28 cellular contexts compared by ENCODE assay signal in genomic region chr3:29344986-29345385, GRCh38.
DNase-seq lines count a peak whose midpoint lies in the region; ATAC-seq and TF ChIP-seq lines count a peak whose summit lies in the region.
"Had no signal": no experiment of that assay in that cellular context is flagged by ENCODE, and none has a peak within 500 bp of the region (broad histone marks: within the 10 kb centered on the region; RNA-seq: fewer than 3 reads in every experiment).

No MANE protein-coding gene starts in this region.

- no peak overlapping the region for H2BK5ac ChIP-seq in mesendoderm (ENCODE audit: low read length)

- no peak overlapping the region for H2AK5ac ChIP-seq in mesendoderm (ENCODE audit: low read length)

- H3K9me3 Mint-ChIP-seq in chondrocyte (ENCODE audit: low read depth) (no peaks in the 10 kb centered on the region), osteocyte (ENCODE audit: unreplicated experiment) (no peaks in the 10 kb centered on the region)
- H3K9me3 Mint-ChIP-seq: CD8-positive, alpha-beta T cell; HFFc6; T-cell had no signal

- H2BK120ac ChIP-seq in mesendoderm (ENCODE audit: low read depth, low read length) = no peak overlapping the region

- H3K27me3 ChIP-seq in HUES6 (ENCODE audit: control insufficient read depth, insufficient read depth, low read length) = no peaks in the 10 kb centered on the region
- H3K27me3 ChIP-seq in mesendoderm (ENCODE audit: insufficient read depth, low read length, poor library complexity) = no peaks in the 10 kb centered on the region
- no peaks in the 10 kb centered on the region for H3K27me3 ChIP-seq in psoas muscle (ENCODE audit: insufficient read depth in 3 of 3, low read length in 2 of 3)

- no peaks in the 10 kb centered on the region for H3K79me1 ChIP-seq in mesendoderm (ENCODE audit: low read length)

- H3K4ac ChIP-seq in mesendoderm (ENCODE audit: low read depth, low read length) = no peak overlapping the region

- no peak overlapping the region for H3K4me3 ChIP-seq in HUES6 (ENCODE audit: low read depth, low read length)
- H3K4me3 ChIP-seq in mesendoderm (ENCODE audit: low read length) = no peak overlapping the region
- no peak overlapping the region for H3K4me3 ChIP-seq in psoas muscle
- H3K4me3 ChIP-seq: GM12878, HAP-1 had no signal

- DNase-seq in chondrocyte (ENCODE audit: low spot score) (no peak), mesendoderm (peak; percentile 37), osteocyte (ENCODE audit: extremely low spot score, unreplicated experiment) (no peak), psoas muscle (no peak), DMS79 treated with DMSO at 0.1 percent for 48 hours (lab: John Stamatoyannopoulos, UW) (no peak)
- DNase-seq: Caco-2; CD8-positive, alpha-beta T cell; EL; GDM1; HFFc6; NCI-H1092; NCI-H1417 treated with DMSO at 0.1 percent for 48 hours; NCI-H187 treated with DMSO at 0.1 percent for 48 hours; NCI-H2171 treated with DMSO at 0.1 percent for 48 hours; NCI-H524 treated with DMSO at 0.1 percent for 48 hours; NCI-H82; SHP77; T-cell had no signal

- H4K5ac ChIP-seq in mesendoderm (ENCODE audit: low read length) = no peak overlapping the region

- peak overlapping the region; percentile 34 for H3K27ac Mint-ChIP-seq in chondrocyte (ENCODE audit: unreplicated experiment)
- H3K27ac Mint-ChIP-seq in osteocyte (ENCODE audit: unreplicated experiment) = peak overlapping the region; percentile 21
- H3K27ac Mint-ChIP-seq: B cell; CD8-positive, alpha-beta T cell; HFFc6; IgD-negative memory B cell; T-cell had no signal

- H4K8ac ChIP-seq in mesendoderm (ENCODE audit: low read depth, low read length) = no peak overlapping the region

- no peak for TF ChIP-seq CTCF in chondrocyte (IDR thresholded peaks at IDR 0.05)
- no peak for TF ChIP-seq CTCF in osteocyte (IDR thresholded peaks at IDR 0.05)
- TF ChIP-seq CTCF in psoas muscle (IDR thresholded peaks at IDR 0.05) = no peak

- H3K4me1 ChIP-seq in HUES6 (ENCODE audit: control insufficient read depth, insufficient read depth, low read length) = peaks cover 54% of the 10 kb centered on the region
- no peaks in the 10 kb centered on the region for H3K4me1 ChIP-seq in mesendoderm (ENCODE audit: control insufficient read depth, low read depth, low read length)
- peaks cover 6% of the 10 kb centered on the region for H3K4me1 ChIP-seq in psoas muscle
- H3K4me1 ChIP-seq: Caco-2 had no signal

- no CpG with 5 or more reads among the region's 1 CpG for WGBS in mesendoderm (ENCODE audit: extremely low coverage, insufficient coverage, low lambda C conversion rate)
- 91 to 100% (median 92%) methylated on average over 1 of the region's 1 CpG for WGBS in psoas muscle, 3 donors

- H3K27ac ChIP-seq in HUES6 (ENCODE audit: low read depth, low read length) (peak overlapping the region; percentile 71), mesendoderm (ENCODE audit: low read depth, low read length) (no peak overlapping the region), psoas muscle (no peak overlapping the region)
- H3K27ac ChIP-seq: C4-2B, KMS-11, RWPE1 had no signal

- H3K4me2 ChIP-seq in mesendoderm (ENCODE audit: low read length) = no peak overlapping the region
- H3K4me2 ChIP-seq: KMS-11 had no signal

- H3K4me3 Mint-ChIP-seq in chondrocyte (ENCODE audit: unreplicated experiment) = no peak overlapping the region
- H3K4me3 Mint-ChIP-seq in osteocyte (ENCODE audit: unreplicated experiment) = no peak overlapping the region
- H3K4me3 Mint-ChIP-seq: B cell; CD8-positive, alpha-beta T cell; HFFc6; IgD-negative memory B cell; T-cell had no signal

- H3K36me3 ChIP-seq in HUES6 (ENCODE audit: control insufficient read depth, insufficient read depth, low read length) = no peaks in the 10 kb centered on the region
- H3K36me3 ChIP-seq in mesendoderm (ENCODE audit: control insufficient read depth, insufficient read depth, low read length) = no peaks in the 10 kb centered on the region
- no peaks in the 10 kb centered on the region for H3K36me3 ChIP-seq in psoas muscle (ENCODE audit: insufficient read depth in 1 of 2, low read depth in 1 of 2)
- H3K36me3 ChIP-seq: HAP-1 had no signal

- ATAC-seq in psoas muscle (no peak), HG03460 (IDR thresholded peaks at IDR 0.05; ENCODE audit: unreplicated experiment) (no peak)
- ATAC-seq: CD8-positive, alpha-beta T cell; GM12878; Panc1; T-cell had no signal

- H3K23ac ChIP-seq in mesendoderm (ENCODE audit: low read length) = no peak overlapping the region

- no peaks in the 10 kb centered on the region for H3K9me3 ChIP-seq in HUES6 (ENCODE audit: control insufficient read depth, insufficient read depth, low read depth, low read length)
- no peaks in the 10 kb centered on the region for H3K9me3 ChIP-seq in psoas muscle
- H3K9me3 ChIP-seq: Caco-2, HAP-1 had no signal

- no peak overlapping the region for H3K18ac ChIP-seq in mesendoderm (ENCODE audit: low read length)

- H3K36me3 Mint-ChIP-seq in chondrocyte (ENCODE audit: low read depth) (peaks cover 1% of the 10 kb centered on the region), osteocyte (ENCODE audit: unreplicated experiment) (peaks cover 11% of the 10 kb centered on the region)
- H3K36me3 Mint-ChIP-seq: CD8-positive, alpha-beta T cell; IgD-negative memory B cell; T-cell had no signal

- H3K4me1 Mint-ChIP-seq in chondrocyte (ENCODE audit: low read depth) = peaks cover 50% of the 10 kb centered on the region
- H3K4me1 Mint-ChIP-seq in osteocyte (ENCODE audit: unreplicated experiment) = peaks cover 48% of the 10 kb centered on the region
- H3K4me1 Mint-ChIP-seq: B cell, IgD-negative memory B cell, T-cell had no signal

- H3K9ac ChIP-seq in HUES6 (ENCODE audit: low read length) = no peak overlapping the region
- no peak overlapping the region for H3K9ac ChIP-seq in mesendoderm (ENCODE audit: low read length)
- H3K9ac ChIP-seq: KMS-11 had no signal

- H3K79me2 ChIP-seq in mesendoderm (ENCODE audit: control insufficient read depth, insufficient read depth, low read length) = no peaks in the 10 kb centered on the region

- intact Hi-C loops in psoas muscle (cut with DNase I) = no loop called here

- no peak overlapping the region for H2BK15ac ChIP-seq in mesendoderm (replicated peaks; ENCODE audit: low read depth)

- H3K56ac ChIP-seq in mesendoderm (ENCODE audit: low read length) = no peak overlapping the region

- H3K27me3 Mint-ChIP-seq in chondrocyte (ENCODE audit: low read depth) (no peaks in the 10 kb centered on the region), osteocyte (ENCODE audit: unreplicated experiment) (no peaks in the 10 kb centered on the region)
- H3K27me3 Mint-ChIP-seq: B cell, IgD-negative memory B cell, T-cell had no signal
